ENCODE assay signal across 9 cellular contexts in the genomic region with DNA sequence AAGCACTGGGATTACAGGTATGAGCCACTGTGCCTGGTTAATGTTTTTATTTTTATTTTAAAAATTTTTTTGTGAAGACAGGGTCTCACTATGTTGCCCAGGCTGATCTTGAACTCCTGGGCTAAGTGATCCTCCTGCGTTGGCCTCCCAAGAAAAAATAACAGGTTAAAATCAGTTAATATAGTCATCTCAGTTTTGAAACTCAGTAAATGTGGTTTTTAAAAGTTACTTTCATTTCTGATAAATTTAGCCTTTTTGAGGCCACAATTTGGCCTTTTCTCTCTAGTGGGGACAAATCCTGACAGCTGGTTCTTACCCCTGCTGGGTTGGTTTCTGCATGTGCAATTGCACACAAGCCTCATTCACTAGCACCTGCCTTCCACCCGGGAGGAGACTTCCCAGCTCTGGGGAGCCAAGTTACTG. TPM values are rescaled to one million over a fixed set of nuclear protein-coding genes. Genes with fewer than 3 reads are reported as not detected.
DNase-seq lines count a peak whose midpoint lies in the region; ATAC-seq and TF ChIP-seq lines count a peak whose summit lies in the region.
"Had no signal": no experiment of that assay in that cellular context is flagged by ENCODE, and none has a peak within 500 bp of the region (broad histone marks: within the 10 kb centered on the region; RNA-seq: fewer than 3 reads in every experiment).

No MANE protein-coding gene starts in this region.

- no peaks in the 10 kb centered on the region for H3K9me3 ChIP-seq in CD4-positive, CD25-positive, alpha-beta regulatory T cell (ENCODE audit: control insufficient read depth in 2 of 2, low read length in 2 of 2)
- H3K9me3 ChIP-seq: BE2C had no signal

- no peak overlapping the region for H3K4me3 Mint-ChIP-seq in CD4-positive, CD25-positive, alpha-beta regulatory T cell

- H3K4me3 ChIP-seq in CD4-positive, CD25-positive, alpha-beta regulatory T cell (ENCODE audit: low read depth, low read length) = no peak overlapping the region
- H3K4me3 ChIP-seq: SK-N-MC had no signal

- no peaks in the 10 kb centered on the region for H3K27me3 Mint-ChIP-seq in CD4-positive, CD25-positive, alpha-beta regulatory T cell

- H3K27ac Mint-ChIP-seq in CD4-positive, CD25-positive, alpha-beta regulatory T cell = peak overlapping the region in 2 of 3 donors; percentile 2 to 89

- peak overlapping the region; percentile 43 for H3K27ac ChIP-seq in CD4-positive, CD25-positive, alpha-beta regulatory T cell (ENCODE audit: insufficient read depth, low read length, poor library complexity, severe bottlenecking)
- H3K27ac ChIP-seq: SK-N-MC had no signal

- H3K36me3 Mint-ChIP-seq in CD4-positive, CD25-positive, alpha-beta regulatory T cell = peaks cover 45% of the 10 kb centered on the region

- peak in 1 of 3 donors; percentile 60 for DNase-seq in CD4-positive, CD25-positive, alpha-beta regulatory T cell
- DNase-seq in GM20000 (ENCODE audit: low spot score) (peak; percentile 76), NCI-H1048 (lab: John Stamatoyannopoulos, UW) (no peak), NCI-H345 treated with DMSO at 0.1 percent for 48 hours (lab: John Stamatoyannopoulos, UW; ENCODE audit: unreplicated experiment) (no peak), NCI-H1105 treated with DMSO at 0.1 percent for 48 hours (lab: John Stamatoyannopoulos, UW) (no peak)

- no peak for ATAC-seq in CD4-positive, CD25-positive, alpha-beta regulatory T cell (ENCODE audit: low read depth in 2 of 2)
- peak; percentile 59 for ATAC-seq in HG03460 (IDR thresholded peaks at IDR 0.05; ENCODE audit: unreplicated experiment)

- peaks cover 42% of the 10 kb centered on the region for H3K36me3 ChIP-seq in CD4-positive, CD25-positive, alpha-beta regulatory T cell (ENCODE audit: control insufficient read depth, insufficient read depth, low read length)

- H3K4me1 ChIP-seq in CD4-positive, CD25-positive, alpha-beta regulatory T cell (ENCODE audit: control insufficient read depth, insufficient read depth, low read length, poor library complexity, severe bottlenecking) = peaks cover 11% of the 10 kb centered on the region

- no peak for TF ChIP-seq CTCF in GM20000 (IDR thresholded peaks at IDR 0.05; ENCODE audit: extremely low read depth, missing control alignments)

- H3K4me1 Mint-ChIP-seq in CD4-positive, CD25-positive, alpha-beta regulatory T cell = peaks cover 26 to 35% (median 28%) of the 10 kb centered on the region in 4 donors

- no peaks in the 10 kb centered on the region for H3K9me3 Mint-ChIP-seq in CD4-positive, CD25-positive, alpha-beta regulatory T cell

- no peaks in the 10 kb centered on the region for H3K27me3 ChIP-seq in CD4-positive, CD25-positive, alpha-beta regulatory T cell (ENCODE audit: control insufficient read depth, insufficient read depth, low read length)
- H3K27me3 ChIP-seq: BE2C had no signal

RNA-seq across cellular contexts. Expression of gene PMF1, which starts 13.3 kb away (rescaled TPM):
- total RNA-seq in CD4-positive, CD25-positive, alpha-beta regulatory T cell = 69.3 TPM
- polyA plus RNA-seq in CD4-positive, CD25-positive, alpha-beta regulatory T cell = 10 to 100 TPM; 70.6 to 89.9 (median 88.7) TPM

RNA-seq across cellular contexts. Expression of gene BGLAP, which starts 15.9 kb away (rescaled TPM):
- total RNA-seq in CD4-positive, CD25-positive, alpha-beta regulatory T cell = 1.1 TPM
- polyA plus RNA-seq in CD4-positive, CD25-positive, alpha-beta regulatory T cell = not detected
- total RNA-seq: kidney epithelial cell had no signal

RNA-seq across cellular contexts. Expression of gene PAQR6, which starts 21.7 kb away (rescaled TPM):
- total RNA-seq in CD4-positive, CD25-positive, alpha-beta regulatory T cell = 3.7 TPM
- polyA plus RNA-seq in CD4-positive, CD25-positive, alpha-beta regulatory T cell = 1 to 10 TPM in 1 of 4 donors, under 1 TPM in 3; 0.13 to 2.0 (median 0.57) TPM

RNA-seq across cellular contexts. Expression of gene SLC25A44, which starts 32.2 kb away (rescaled TPM):
- 21.3 TPM for total RNA-seq in CD4-positive, CD25-positive, alpha-beta regulatory T cell
- polyA plus RNA-seq in CD4-positive, CD25-positive, alpha-beta regulatory T cell = 10 to 100 TPM in 3 of 4 donors, 1 to 10 TPM in 1; 8.2 to 17.5 (median 12.7) TPM

RNA-seq across cellular contexts. Expression of gene SMG5, which starts 56.5 kb away (rescaled TPM):
- total RNA-seq in CD4-positive, CD25-positive, alpha-beta regulatory T cell = 64.0 TPM
- 10 to 100 TPM; 12.0 to 14.4 (median 14.1) TPM for polyA plus RNA-seq in CD4-positive, CD25-positive, alpha-beta regulatory T cell
